In genomic region chr20:10201321-10201870, GRCh38 we compare ENCODE assay signal across 25 cellular contexts. TPM values are rescaled to one million over a fixed set of nuclear protein-coding genes. Genes with fewer than 3 reads are reported as not detected.
DNase-seq lines count a peak whose midpoint lies in the region; ATAC-seq, FAIRE-seq and TF ChIP-seq lines count a peak whose summit lies in the region.
"Had no signal": no experiment of that assay in that cellular context is flagged by ENCODE, and none has a peak within 500 bp of the region (broad histone marks: within the 10 kb centered on the region; RNA-seq: fewer than 3 reads in every experiment).

No MANE protein-coding gene starts in this region.

- TF ChIP-seq POLR2A in A549 (IDR thresholded peaks at IDR 0.05; ENCODE audit: low read length): no peak

- peak overlapping the region in 1 of 2 experiments; percentile 7; a peak in 1 of 6 replicates for H3K27ac ChIP-seq in A549
- H3K27ac ChIP-seq: C4-2B, RWPE1, SK-N-MC had no signal

- no peak for DNase-seq in A549 (ENCODE audit: low read depth in 1 of 2, low spot score in 1 of 2)
- DNase-seq in M059J (ENCODE audit: low read depth): peak; percentile 65
- peak; percentile 65 for DNase-seq in astrocyte of the spinal cord (ENCODE audit: low read depth, low spot score)
- DNase-seq in fibroblast of mammary gland (ENCODE audit: low read depth): peak; percentile 50
- DNase-seq in GM19238 (ENCODE audit: insufficient read length, low spot score): no peak
- no peak for DNase-seq in hepatic stellate cell (ENCODE audit: low spot score)
- DNase-seq: 8988T; Calu3; CD8-positive, alpha-beta memory T cell; DMS79; GOT3; NCI-H1694; NCI-H2081; NCI-H2171; NCI-H345; NCI-H526; PC-3; SHP77 treated with DMSO at 0.1 percent for 48 hours had no signal

- CTCF ChIA-PET in A549 (lab: Yijun Ruan, JAX): no interaction called here

- TF ChIP-seq CTCF in A549 (IDR thresholded peaks at IDR 0.05) (no peak), astrocyte of the spinal cord (IDR thresholded peaks at IDR 0.05; ENCODE audit: low read depth, low read length) (no peak), fibroblast of mammary gland (conservative IDR thresholded peaks at IDR 0.05; ENCODE audit: control insufficient read depth, insufficient read depth, low read depth, low read length) (no peak)

- peaks cover 7% of the 10 kb centered on the region for H3K4me1 ChIP-seq in A549

- no peak for FAIRE-seq in A549 (lab: Jason Lieb, UNC)
- FAIRE-seq: GM12878 had no signal

- no peak overlapping the region for H3K4me2 ChIP-seq in A549

- no peaks in the 10 kb centered on the region for H3K9me3 ChIP-seq in A549

- H3K4me3 ChIP-seq in A549 (no peak overlapping the region), astrocyte of the spinal cord (ENCODE audit: low read depth, low read length) (no peak overlapping the region), fibroblast of mammary gland (ENCODE audit: control insufficient read depth, low read depth, low read length) (no peak overlapping the region)
- H3K4me3 ChIP-seq: GM12878, SK-N-MC had no signal

- POLR2A ChIA-PET in A549 (lab: Yijun Ruan, JAX): no interaction called here

- in situ Hi-C loops in astrocyte of the spinal cord (cut with HindIII; ENCODE audit: low sequenced_read_pairs): no loop called here

- 66% methylated on average over 3 of the region's 3 CpGs for WGBS in A549 (ENCODE audit: missing lambda C conversion rate)

- TF ChIP-seq EP300 in A549 (IDR thresholded peaks at IDR 0.05): no peak

- ATAC-seq in A549 (no peak), GM18861 (IDR thresholded peaks at IDR 0.05; ENCODE audit: unreplicated experiment) (no peak)
- ATAC-seq: GM12878, HCT116, PC-3 had no signal

- no peak for TF ChIP-seq RAD21 in A549 (conservative IDR thresholded peaks at IDR 0.05 in 1 of 2, IDR thresholded peaks at IDR 0.05 in 1 of 2)

TF ChIP-seq in A549, 52 proteins besides CTCF, POLR2A, EP300 and RAD21:
- no peak for TF ChIP-seq PHF8 (IDR thresholded peaks at IDR 0.05; ENCODE audit: borderline replicate concordance, low read depth)
- TF ChIP-seq FOSL2 (IDR thresholded peaks at IDR 0.05): no peak
- TF ChIP-seq FOSL2 (CRISPR knock-in tag; IDR thresholded peaks at IDR 0.05): 0 out of 2 replicates have a peak, but pooled peaks have one; percentile 36
- TF ChIP-seq MAZ (IDR thresholded peaks at IDR 0.05; ENCODE audit: borderline replicate concordance, low read depth, low read length): no peak
- no peak for TF ChIP-seq CEBPB (IDR thresholded peaks at IDR 0.05)
- TF ChIP-seq HMGXB4 (CRISPR knock-in tag; IDR thresholded peaks at IDR 0.05; ENCODE audit: borderline replicate concordance): no peak
- TF ChIP-seq HEYL (CRISPR knock-in tag; IDR thresholded peaks at IDR 0.05): no peak
- TF ChIP-seq E2F6 (IDR thresholded peaks at IDR 0.05; ENCODE audit: borderline replicate concordance, low read depth): no peak
- no peak for TF ChIP-seq ESRRA (IDR thresholded peaks at IDR 0.05; ENCODE audit: borderline replicate concordance, low read length)

RNA-seq across cellular contexts. Expression of gene SNAP25, which starts 17.2 kb away (rescaled TPM):
- polyA plus RNA-seq in A549 (2011; rRNA removed) (53.6 and 54.8 TPM in 2 replicates), A549 (2017; fragmentation: RNase III; extraction: RNeasy Plus Mini Kit Qiagen cat#74134 plus additional on column Dnase treatment) (32.8 to 39.6 TPM (median 33.2 TPM) in 3 replicates)
- 23.2 and 27.1 TPM in 2 replicates for polyA plus RNA-seq in A549 (2012; cell fraction: cytosol; rRNA removed)
- 32.8 and 56.3 TPM in 2 replicates for polyA plus RNA-seq in A549 (2012; cell fraction: nucleus; rRNA removed)
- 31.0 and 32.0 TPM in 2 replicates for polyA minus RNA-seq in A549 (2011; rRNA and poly(A)+ RNA removed)
- total RNA-seq in M059J (2014; rRNA removed; shearing (Covaris generic)): 11.9 and 15.0 TPM in 2 replicates
- total RNA-seq: GM12878, PC-3 had no signal
- polyA plus RNA-seq: CD8-positive, alpha-beta memory T cell; GM12878; IgD-negative memory B cell had no signal

Comparison
In these comparisons a context has a peak if more than half of its experiments do, and no peak if none do; other contexts are left out.
1. DNase-seq: peak in M059J (single experiment), astrocyte of the spinal cord (single experiment) and fibroblast of mammary gland (single experiment); none in A549 (0 of 2), GM19238 (single experiment) and hepatic stellate cell (single experiment).